11 cellular contexts compared by ENCODE assay signal in the genomic region with DNA sequence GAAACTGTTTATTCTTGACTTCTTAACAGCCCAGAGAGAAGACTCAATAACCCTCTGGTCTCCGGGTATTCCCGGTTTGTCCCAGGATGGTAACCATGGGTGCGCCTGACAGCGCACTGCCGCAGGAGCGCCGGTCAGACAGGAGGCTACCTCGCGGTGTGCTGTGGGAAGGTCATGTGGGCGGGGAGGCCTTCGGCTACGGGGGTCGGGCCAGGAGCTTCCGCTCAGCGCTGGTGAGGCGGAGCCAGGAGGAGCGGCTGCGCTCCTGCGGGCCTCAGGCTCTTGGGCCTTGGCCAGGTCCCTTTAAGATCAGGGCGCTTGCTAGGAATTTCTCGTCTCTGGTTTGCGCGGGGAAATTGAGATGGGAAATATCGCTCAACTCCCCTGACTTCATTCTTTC.
DNase-seq lines count a peak whose midpoint lies in the region; TF ChIP-seq lines count a peak whose summit lies in the region.
"Had no signal": no experiment of that assay in that cellular context is flagged by ENCODE, and none has a peak within 500 bp of the region (broad histone marks: within the 10 kb centered on the region; RNA-seq: fewer than 3 reads in every experiment).

No MANE protein-coding gene starts in this region.

- H3K9me3 Mint-ChIP-seq in activated T-cell treated with anti-CD3 and anti-CD28 coated beads, Interleukin-2, amount 50 U/mL, for 24 hours = peaks cover 2% of the 10 kb centered on the region

- H3K27ac Mint-ChIP-seq in activated T-cell treated with anti-CD3 and anti-CD28 coated beads, Interleukin-2, amount 50 U/mL, for 24 hours = no peak overlapping the region
- H3K27ac Mint-ChIP-seq: activated B cell treated with CpG ODN at 0.5 μM for 24 hours had no signal

- in situ Hi-C loops in SK-MEL-5 (cut with HindIII; ENCODE audit: low pct_unique_long_range_greater_than_20kb, low sequenced_read_pairs) = no loop called here

- DNase-seq in HPDE6-E6E7 (ENCODE audit: extremely low spot score) = peak; percentile 7
- DNase-seq in SK-MEL-5 (ENCODE audit: low read depth, low spot score) = peak; percentile 92
- peak; percentile 33 for DNase-seq in iPS DF 19.7 (ENCODE audit: low read depth, low spot score)
- DNase-seq in retinal pigment epithelial cell (ENCODE audit: low read depth) = no peak
- no peak for DNase-seq in activated CD4-positive, alpha-beta T cell treated with anti-CD3 and anti-CD28 coated beads, Interleukin-2, amount 50 U/mL, for 48 hours
- no peak for DNase-seq in activated T-cell treated with anti-CD3 and anti-CD28 coated beads, Interleukin-2, amount 50 U/mL, for 24 hours
- no peak for DNase-seq in dedifferentiated amniotic fluid mesenchymal stem cell (ENCODE audit: extremely low spot score)
- no peak for DNase-seq in SKM-1 treated with dmso at 0.1 percent for 144 hours (lab: John Stamatoyannopoulos, UW; ENCODE audit: unreplicated experiment)
- DNase-seq: activated B cell treated with CpG ODN at 0.5 μM for 24 hours, NCI-H345, sigmoid colon had no signal

- TF ChIP-seq CTCF in retinal pigment epithelial cell (conservative IDR thresholded peaks at IDR 0.05; ENCODE audit: low read depth, low read length) = no peak

- peak overlapping the region; percentile 25 for H3K4me3 ChIP-seq in retinal pigment epithelial cell (ENCODE audit: low read length)

- no peaks in the 10 kb centered on the region for H3K36me3 Mint-ChIP-seq in activated T-cell treated with anti-CD3 and anti-CD28 coated beads, Interleukin-2, amount 50 U/mL, for 24 hours (ENCODE audit: low read depth)

- peaks cover 10% of the 10 kb centered on the region for H3K27me3 Mint-ChIP-seq in activated T-cell treated with anti-CD3 and anti-CD28 coated beads, Interleukin-2, amount 50 U/mL, for 24 hours
- H3K27me3 Mint-ChIP-seq: activated B cell treated with CpG ODN at 0.5 μM for 24 hours had no signal

- H3K4me3 Mint-ChIP-seq in activated T-cell treated with anti-CD3 and anti-CD28 coated beads, Interleukin-2, amount 50 U/mL, for 24 hours = no peak overlapping the region
- H3K4me3 Mint-ChIP-seq: activated B cell treated with CpG ODN at 0.5 μM for 24 hours had no signal

- no peaks in the 10 kb centered on the region for H3K4me1 Mint-ChIP-seq in activated T-cell treated with anti-CD3 and anti-CD28 coated beads, Interleukin-2, amount 50 U/mL, for 24 hours (ENCODE audit: low read depth)
- H3K4me1 Mint-ChIP-seq: activated B cell treated with CpG ODN at 0.5 μM for 24 hours had no signal

Comparison
In these comparisons a context has a peak if more than half of its experiments do, and no peak if none do; other contexts are left out.
1. DNase-seq: peak in HPDE6-E6E7 (single experiment), SK-MEL-5 (single experiment) and iPS DF 19.7 (single experiment); none in retinal pigment epithelial cell (single experiment), activated CD4-positive, alpha-beta T cell treated with anti-CD3 and anti-CD28 coated beads, Interleukin-2, amount 50 U/mL, for 48 hours (0 of 2), activated T-cell treated with anti-CD3 and anti-CD28 coated beads, Interleukin-2, amount 50 U/mL, for 24 hours (single experiment), dedifferentiated amniotic fluid mesenchymal stem cell (single experiment) and SKM-1 treated with dmso at 0.1 percent for 144 hours (single experiment).